In the genomic region with DNA sequence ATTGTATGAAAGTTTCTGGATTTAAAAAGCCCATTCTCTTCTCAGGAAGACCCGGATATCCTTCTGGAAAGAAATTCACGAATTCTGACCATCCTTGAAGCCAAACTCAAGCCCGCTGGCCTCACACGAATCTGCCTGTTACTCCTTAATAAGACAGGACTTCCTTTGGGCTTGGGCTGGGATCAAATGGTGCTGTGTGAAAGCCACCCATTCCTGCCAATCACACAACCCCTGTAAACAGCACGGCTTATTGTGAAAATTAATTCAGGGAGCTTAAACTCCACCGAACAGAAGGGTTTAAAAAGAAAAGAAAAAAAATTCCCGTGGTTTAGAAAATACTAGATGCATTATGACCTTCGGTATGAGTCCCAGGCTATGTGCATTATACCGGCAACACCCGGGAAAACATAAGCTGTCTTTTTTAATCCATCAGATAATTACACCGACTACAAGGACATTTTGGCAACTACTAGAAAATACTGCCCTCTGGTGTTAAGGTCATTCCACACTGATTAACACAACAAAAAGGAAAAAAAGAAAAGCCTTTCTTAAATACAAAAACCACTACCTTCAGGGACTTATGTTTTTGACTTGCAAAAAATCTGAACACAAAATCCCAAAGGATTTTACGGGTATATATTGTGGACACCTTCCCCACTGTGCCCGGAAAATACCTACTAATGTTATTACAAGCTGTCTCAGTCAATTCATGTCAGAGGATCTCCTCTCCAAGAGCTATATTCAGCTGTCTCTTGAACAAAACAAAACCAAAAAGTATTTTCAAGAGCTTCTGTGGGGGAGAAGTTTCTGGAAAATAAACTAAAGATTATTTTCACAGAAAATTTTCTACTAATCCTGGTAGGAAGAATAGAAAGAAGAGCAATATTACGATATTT, we compare ENCODE assay signal across 1 cellular context.
TF ChIP-seq lines count a peak whose summit lies in the region.

No MANE protein-coding gene starts in this region.

TF ChIP-seq in GM23338, 12 proteins besides CTCF, POLR2A, EP300 and RAD21 (continued from another document):
- TF ChIP-seq, protein P1, sequence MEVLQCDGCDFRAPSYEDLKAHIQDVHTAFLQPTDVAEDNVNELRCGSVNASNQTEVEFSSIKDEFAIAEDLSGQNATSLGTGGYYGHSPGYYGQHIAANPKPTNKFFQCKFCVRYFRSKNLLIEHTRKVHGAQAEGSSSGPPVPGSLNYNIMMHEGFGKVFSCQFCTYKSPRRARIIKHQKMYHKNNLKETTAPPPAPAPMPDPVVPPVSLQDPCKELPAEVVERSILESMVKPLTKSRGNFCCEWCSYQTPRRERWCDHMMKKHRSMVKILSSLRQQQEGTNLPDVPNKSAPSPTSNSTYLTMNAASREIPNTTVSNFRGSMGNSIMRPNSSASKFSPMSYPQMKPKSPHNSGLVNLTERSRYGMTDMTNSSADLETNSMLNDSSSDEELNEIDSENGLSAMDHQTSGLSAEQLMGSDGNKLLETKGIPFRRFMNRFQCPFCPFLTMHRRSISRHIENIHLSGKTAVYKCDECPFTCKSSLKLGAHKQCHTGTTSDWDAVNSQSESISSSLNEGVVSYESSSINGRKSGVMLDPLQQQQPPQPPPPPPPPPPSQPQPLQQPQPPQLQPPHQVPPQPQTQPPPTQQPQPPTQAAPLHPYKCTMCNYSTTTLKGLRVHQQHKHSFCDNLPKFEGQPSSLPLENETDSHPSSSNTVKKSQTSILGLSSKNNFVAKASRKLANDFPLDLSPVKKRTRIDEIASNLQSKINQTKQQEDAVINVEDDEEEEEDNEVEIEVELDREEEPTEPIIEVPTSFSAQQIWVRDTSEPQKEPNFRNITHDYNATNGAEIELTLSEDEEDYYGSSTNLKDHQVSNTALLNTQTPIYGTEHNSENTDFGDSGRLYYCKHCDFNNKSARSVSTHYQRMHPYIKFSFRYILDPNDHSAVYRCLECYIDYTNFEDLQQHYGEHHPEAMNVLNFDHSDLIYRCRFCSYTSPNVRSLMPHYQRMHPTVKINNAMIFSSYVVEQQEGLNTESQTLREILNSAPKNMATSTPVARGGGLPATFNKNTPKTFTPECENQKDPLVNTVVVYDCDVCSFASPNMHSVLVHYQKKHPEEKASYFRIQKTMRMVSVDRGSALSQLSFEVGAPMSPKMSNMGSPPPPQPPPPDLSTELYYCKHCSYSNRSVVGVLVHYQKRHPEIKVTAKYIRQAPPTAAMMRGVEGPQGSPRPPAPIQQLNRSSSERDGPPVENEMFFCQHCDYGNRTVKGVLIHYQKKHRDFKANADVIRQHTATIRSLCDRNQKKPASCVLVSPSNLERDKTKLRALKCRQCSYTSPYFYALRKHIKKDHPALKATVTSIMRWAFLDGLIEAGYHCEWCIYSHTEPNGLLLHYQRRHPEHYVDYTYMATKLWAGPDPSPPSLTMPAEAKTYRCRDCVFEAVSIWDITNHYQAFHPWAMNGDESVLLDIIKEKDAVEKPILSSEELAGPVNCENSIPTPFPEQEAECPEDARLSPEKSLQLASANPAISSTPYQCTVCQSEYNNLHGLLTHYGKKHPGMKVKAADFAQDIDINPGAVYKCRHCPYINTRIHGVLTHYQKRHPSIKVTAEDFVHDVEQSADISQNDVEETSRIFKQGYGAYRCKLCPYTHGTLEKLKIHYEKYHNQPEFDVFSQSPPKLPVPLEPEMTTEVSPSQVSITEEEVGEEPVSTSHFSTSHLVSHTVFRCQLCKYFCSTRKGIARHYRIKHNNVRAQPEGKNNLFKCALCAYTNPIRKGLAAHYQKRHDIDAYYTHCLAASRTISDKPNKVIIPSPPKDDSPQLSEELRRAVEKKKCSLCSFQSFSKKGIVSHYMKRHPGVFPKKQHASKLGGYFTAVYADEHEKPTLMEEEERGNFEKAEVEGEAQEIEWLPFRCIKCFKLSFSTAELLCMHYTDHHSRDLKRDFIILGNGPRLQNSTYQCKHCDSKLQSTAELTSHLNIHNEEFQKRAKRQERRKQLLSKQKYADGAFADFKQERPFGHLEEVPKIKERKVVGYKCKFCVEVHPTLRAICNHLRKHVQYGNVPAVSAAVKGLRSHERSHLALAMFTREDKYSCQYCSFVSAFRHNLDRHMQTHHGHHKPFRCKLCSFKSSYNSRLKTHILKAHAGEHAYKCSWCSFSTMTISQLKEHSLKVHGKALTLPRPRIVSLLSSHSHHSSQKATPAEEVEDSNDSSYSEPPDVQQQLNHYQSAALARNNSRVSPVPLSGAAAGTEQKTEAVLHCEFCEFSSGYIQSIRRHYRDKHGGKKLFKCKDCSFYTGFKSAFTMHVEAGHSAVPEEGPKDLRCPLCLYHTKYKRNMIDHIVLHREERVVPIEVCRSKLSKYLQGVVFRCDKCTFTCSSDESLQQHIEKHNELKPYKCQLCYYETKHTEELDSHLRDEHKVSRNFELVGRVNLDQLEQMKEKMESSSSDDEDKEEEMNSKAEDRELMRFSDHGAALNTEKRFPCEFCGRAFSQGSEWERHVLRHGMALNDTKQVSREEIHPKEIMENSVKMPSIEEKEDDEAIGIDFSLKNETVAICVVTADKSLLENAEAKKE (CRISPR knock-in tag; IDR thresholded peaks at IDR 0.05), result no peak
- TF ChIP-seq POLR2AphosphoS5 (IDR thresholded peaks at IDR 0.05; ENCODE audit: low read depth), result no peak
- TF ChIP-seq ZNF114 (CRISPR knock-in tag; IDR thresholded peaks at IDR 0.05), result no peak
